ENCODE assay signal across 11 cellular contexts in the genomic region with DNA sequence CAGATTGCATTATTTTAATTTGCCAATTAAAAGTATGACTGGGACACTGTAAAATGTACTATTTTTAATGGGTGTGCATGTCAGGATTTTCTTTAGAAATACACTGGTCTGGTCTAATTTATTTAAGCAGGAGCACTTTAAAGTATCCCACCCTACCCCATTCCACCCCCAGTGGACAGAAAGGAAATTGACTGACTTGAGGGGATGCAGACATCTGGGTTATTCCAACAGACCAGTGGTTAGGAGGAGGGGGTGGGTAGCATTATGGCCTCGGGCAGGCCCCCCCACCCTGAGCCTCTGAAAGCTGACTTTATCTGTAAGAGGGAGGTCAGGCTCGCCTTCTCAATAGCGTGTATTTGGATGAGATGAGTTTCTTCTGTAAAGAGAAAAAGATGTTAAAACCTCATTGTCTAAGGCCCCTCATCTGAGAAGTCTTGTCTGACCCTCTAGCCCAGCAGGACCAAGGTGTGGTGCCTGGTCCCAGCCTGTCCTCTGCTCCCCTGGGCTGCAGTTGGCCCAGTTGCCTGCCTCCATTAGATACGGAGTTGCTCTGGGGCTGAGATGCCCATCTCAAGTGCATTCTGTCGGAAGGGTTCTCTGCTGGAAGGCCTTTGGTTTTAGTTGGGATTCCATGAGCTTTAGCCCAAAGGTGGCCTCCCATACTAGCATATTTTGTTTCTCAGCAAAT. TPM values are rescaled to one million over a fixed set of nuclear protein-coding genes. Genes with fewer than 3 reads are reported as not detected.
A peak's percentile ranks its signal among the peaks of the same experiment; 100 is the strongest.
DNase-seq lines count a peak whose midpoint lies in the region; ATAC-seq, FAIRE-seq and TF ChIP-seq lines count a peak whose summit lies in the region.
"Had no signal": no experiment of that assay in that cellular context is flagged by ENCODE, and none has a peak within 500 bp of the region (broad histone marks: within the 10 kb centered on the region; RNA-seq: fewer than 3 reads in every experiment).

No MANE protein-coding gene starts in this region.

- peak; percentile 35 for TF ChIP-seq CTCF in SK-N-SH (IDR thresholded peaks at IDR 0.05)
- TF ChIP-seq CTCF in bronchial epithelial cell (IDR thresholded peaks at IDR 0.05; ENCODE audit: insufficient read depth, low read length, severe bottlenecking): peak; percentile 1
- TF ChIP-seq CTCF in progenitor cell of endocrine pancreas (IDR thresholded peaks at IDR 0.05; ENCODE audit: unreplicated experiment): peak; percentile 32

- H3K27ac ChIP-seq in SK-N-SH (ENCODE audit: low read depth in 2 of 2, low read length in 1 of 2) (no peak overlapping the region), HUES48 (ENCODE audit: low read depth, low read length) (peak overlapping the region; percentile 21)
- H3K27ac ChIP-seq: dorsolateral prefrontal cortex, KMS-11 had no signal

- H3K27ac Mint-ChIP-seq in progenitor cell of endocrine pancreas: peak overlapping the region; percentile 78

- TF ChIP-seq EP300 in SK-N-SH (IDR thresholded peaks at IDR 0.05; ENCODE audit: borderline replicate concordance in 1 of 2, low read depth in 1 of 2, low read length in 1 of 2): no peak

- no peaks in the 10 kb centered on the region for H3K9me2 ChIP-seq in SK-N-SH

- TF ChIP-seq RAD21 in SK-N-SH (IDR thresholded peaks at IDR 0.05; ENCODE audit: low read length): no peak

- H3K4me3 Mint-ChIP-seq in progenitor cell of endocrine pancreas (ENCODE audit: low read depth): no peak overlapping the region

- no peaks in the 10 kb centered on the region for H3K9me3 ChIP-seq in SK-N-SH
- H3K9me3 ChIP-seq in HUES48 (ENCODE audit: control insufficient read depth, insufficient read depth, low read length): no peaks in the 10 kb centered on the region

- ATAC-seq in SK-N-SH treated with all-trans-retinoic acid at 6 μM for 48 hours (no peak), HG03342 (IDR thresholded peaks at IDR 0.05; ENCODE audit: unreplicated experiment) (no peak), HG02973 (IDR thresholded peaks at IDR 0.05; ENCODE audit: unreplicated experiment) (no peak)

- CTCF ChIA-PET in SK-N-SH (lab: Yijun Ruan, JAX): interaction anchor here (0.6 to 0.9 kb wide), 2 partner anchors 21 to 26 kb away, joined by 3 read pairs; no protein-coding TSS in a partner anchor

- no peak for FAIRE-seq in bronchial epithelial cell (lab: Jason Lieb, UNC)

- no peak overlapping the region for H2AFZ ChIP-seq in SK-N-SH (ENCODE audit: low read depth)

- POLR2A ChIA-PET in SK-N-SH (lab: Yijun Ruan, JAX): no interaction called here

- H3K4me3 ChIP-seq in SK-N-SH (ENCODE audit: low read depth in 2 of 2, low read length in 1 of 2) (no peak overlapping the region), HUES48 (ENCODE audit: low read depth, low read length) (no peak overlapping the region), bronchial epithelial cell (ENCODE audit: low read depth, low read length) (no peak overlapping the region)
- H3K4me3 ChIP-seq: dorsolateral prefrontal cortex had no signal

- no peaks in the 10 kb centered on the region for H3K27me3 Mint-ChIP-seq in progenitor cell of endocrine pancreas

- H3K4me1 ChIP-seq in SK-N-SH (ENCODE audit: control insufficient read depth in 1 of 2, insufficient read depth in 2 of 2, low read depth in 1 of 2, low read length in 1 of 2) (peaks cover 14 to 31% of the 10 kb centered on the region in 2 experiments), HUES48 (ENCODE audit: control insufficient read depth, insufficient read depth, low read length) (peaks cover 10% of the 10 kb centered on the region; the same call in 1 of the 2 replicates)

- no peaks in the 10 kb centered on the region for H3K9me3 Mint-ChIP-seq in progenitor cell of endocrine pancreas (ENCODE audit: low read depth)

- H3K9ac ChIP-seq in SK-N-SH (no peak overlapping the region), HUES48 (ENCODE audit: low read depth, low read length) (no peak overlapping the region)
- H3K9ac ChIP-seq: KMS-11 had no signal

- peaks cover 7% of the 10 kb centered on the region for H3F3A ChIP-seq in SK-N-SH (replicated peaks; ENCODE audit: insufficient read depth)

- H4K20me1 ChIP-seq in SK-N-SH (ENCODE audit: insufficient read depth): peaks cover 83% of the 10 kb centered on the region

- DNase-seq in SK-N-SH: peak; percentile 72
- no peak for DNase-seq in bronchial epithelial cell (ENCODE audit: low read depth)
- DNase-seq in progenitor cell of endocrine pancreas (ENCODE audit: low spot score, unreplicated experiment): no peak
- no peak for DNase-seq in GM19238 (ENCODE audit: insufficient read length, low spot score)
- DNase-seq: activated CD4-positive, alpha-beta T cell treated with anti-CD3 and anti-CD28 coated beads, Interleukin-2, amount 50 U/mL, for 48 hours had no signal

- H3K79me2 ChIP-seq in SK-N-SH (ENCODE audit: insufficient read depth): peaks cover 90% of the 10 kb centered on the region

- peaks cover 36% of the 10 kb centered on the region for H3K36me3 Mint-ChIP-seq in progenitor cell of endocrine pancreas (ENCODE audit: insufficient read depth)

- H3K36me3 ChIP-seq in SK-N-SH (replicated peaks in 1 of 2; ENCODE audit: control insufficient read depth in 1 of 2, insufficient read depth in 2 of 2, low read length in 1 of 2) (peaks cover 45 to 76% of the 10 kb centered on the region in 2 experiments), HUES48 (ENCODE audit: control insufficient read depth, insufficient read depth, low read length) (peaks cover 84% of the 10 kb centered on the region), bronchial epithelial cell (ENCODE audit: control insufficient read depth, insufficient read depth, low read length) (peaks cover 41% of the 10 kb centered on the region)

- no peak overlapping the region for H3K4me2 ChIP-seq in SK-N-SH
- H3K4me2 ChIP-seq: KMS-11 had no signal

- no peaks in the 10 kb centered on the region for H3K27me3 ChIP-seq in SK-N-SH (ENCODE audit: insufficient read depth)
- no peaks in the 10 kb centered on the region for H3K27me3 ChIP-seq in HUES48 (ENCODE audit: control insufficient read depth, insufficient read depth, low read length)
- no peaks in the 10 kb centered on the region for H3K27me3 ChIP-seq in bronchial epithelial cell (ENCODE audit: control insufficient read depth, insufficient read depth, low read length)
- H3K27me3 ChIP-seq: dorsolateral prefrontal cortex had no signal

- H3K4me1 Mint-ChIP-seq in progenitor cell of endocrine pancreas (ENCODE audit: low read depth): peaks cover 20% of the 10 kb centered on the region

- 89% methylated on average over 5 of the region's 5 CpGs for WGBS in SK-N-SH (ENCODE audit: low lambda C conversion rate)

TF ChIP-seq in SK-N-SH, 30 proteins besides CTCF, POLR2A, EP300 and RAD21:
- TF ChIP-seq ELF1 (IDR thresholded peaks at IDR 0.05): no peak
- TF ChIP-seq TAF1 (IDR thresholded peaks at IDR 0.05; ENCODE audit: borderline replicate concordance, low read depth, low read length): no peak

TF ChIP-seq in SK-N-SH treated with all-trans-retinoic acid at 6 μM for 48 hours, 23 proteins besides CTCF, POLR2A, EP300 and RAD21 (continues in another document):
- TF ChIP-seq, protein P1, sequence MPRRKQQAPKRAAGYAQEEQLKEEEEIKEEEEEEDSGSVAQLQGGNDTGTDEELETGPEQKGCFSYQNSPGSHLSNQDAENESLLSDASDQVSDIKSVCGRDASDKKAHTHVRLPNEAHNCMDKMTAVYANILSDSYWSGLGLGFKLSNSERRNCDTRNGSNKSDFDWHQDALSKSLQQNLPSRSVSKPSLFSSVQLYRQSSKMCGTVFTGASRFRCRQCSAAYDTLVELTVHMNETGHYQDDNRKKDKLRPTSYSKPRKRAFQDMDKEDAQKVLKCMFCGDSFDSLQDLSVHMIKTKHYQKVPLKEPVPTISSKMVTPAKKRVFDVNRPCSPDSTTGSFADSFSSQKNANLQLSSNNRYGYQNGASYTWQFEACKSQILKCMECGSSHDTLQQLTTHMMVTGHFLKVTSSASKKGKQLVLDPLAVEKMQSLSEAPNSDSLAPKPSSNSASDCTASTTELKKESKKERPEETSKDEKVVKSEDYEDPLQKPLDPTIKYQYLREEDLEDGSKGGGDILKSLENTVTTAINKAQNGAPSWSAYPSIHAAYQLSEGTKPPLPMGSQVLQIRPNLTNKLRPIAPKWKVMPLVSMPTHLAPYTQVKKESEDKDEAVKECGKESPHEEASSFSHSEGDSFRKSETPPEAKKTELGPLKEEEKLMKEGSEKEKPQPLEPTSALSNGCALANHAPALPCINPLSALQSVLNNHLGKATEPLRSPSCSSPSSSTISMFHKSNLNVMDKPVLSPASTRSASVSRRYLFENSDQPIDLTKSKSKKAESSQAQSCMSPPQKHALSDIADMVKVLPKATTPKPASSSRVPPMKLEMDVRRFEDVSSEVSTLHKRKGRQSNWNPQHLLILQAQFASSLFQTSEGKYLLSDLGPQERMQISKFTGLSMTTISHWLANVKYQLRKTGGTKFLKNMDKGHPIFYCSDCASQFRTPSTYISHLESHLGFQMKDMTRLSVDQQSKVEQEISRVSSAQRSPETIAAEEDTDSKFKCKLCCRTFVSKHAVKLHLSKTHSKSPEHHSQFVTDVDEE (CRISPR knock-in tag; IDR thresholded peaks at IDR 0.05): no peak
- TF ChIP-seq ZFP3 (CRISPR knock-in tag; IDR thresholded peaks at IDR 0.05) (no peak), OSR1 (CRISPR knock-in tag; IDR thresholded peaks at IDR 0.05) (no peak), ZNF8 (CRISPR knock-in tag; IDR thresholded peaks at IDR 0.05) (no peak), TCF4 (CRISPR knock-in tag; IDR thresholded peaks at IDR 0.05; ENCODE audit: borderline replicate concordance) (no peak)

RNA-seq across cellular contexts. Expression of gene HNRNPAB, which starts 4.4 kb away (rescaled TPM):
- polyA plus RNA-seq in SK-N-SH (2012; rRNA removed): 157 and 164 TPM in 2 replicates
- 179 and 207 TPM in 2 replicates for polyA plus RNA-seq in SK-N-SH (2012; cell fraction: cytosol; rRNA removed)
- polyA plus RNA-seq in SK-N-SH (2012; cell fraction: nucleus; rRNA removed): 80.9 and 111 TPM in 2 replicates
- total RNA-seq in bronchial epithelial cell (67.4 and 71.3 TPM in 2 replicates), progenitor cell of endocrine pancreas (214 and 223 TPM in 2 replicates)

RNA-seq across cellular contexts. Expression of gene GMCL2, which starts 21.5 kb away (rescaled TPM):
- not detected in 2 replicates for polyA plus RNA-seq in SK-N-SH (2012; rRNA removed)
- 0.01 TPM in 2 replicates for polyA plus RNA-seq in SK-N-SH (2012; cell fraction: cytosol; rRNA removed)
- not detected in 2 replicates for polyA plus RNA-seq in SK-N-SH (2012; cell fraction: nucleus; rRNA removed)
- total RNA-seq in bronchial epithelial cell: not detected in 2 replicates
- not detected in 2 replicates for total RNA-seq in progenitor cell of endocrine pancreas

RNA-seq across cellular contexts. Expression of gene PHYKPL, which starts 23.9 kb away (rescaled TPM):
- polyA plus RNA-seq in SK-N-SH (2012; rRNA removed): 46.8 and 61.3 TPM in 2 replicates
- polyA plus RNA-seq in SK-N-SH (2012; cell fraction: cytosol; rRNA removed): 18.4 and 23.3 TPM in 2 replicates
- 262 and 272 TPM in 2 replicates for polyA plus RNA-seq in SK-N-SH (2012; cell fraction: nucleus; rRNA removed)
- total RNA-seq in bronchial epithelial cell: 29.2 and 40.6 TPM in 2 replicates
- total RNA-seq in progenitor cell of endocrine pancreas: 113 and 123 TPM in 2 replicates

RNA-seq across cellular contexts. Expression of gene NHP2, which starts 55.0 kb away (rescaled TPM):
- polyA plus RNA-seq in SK-N-SH (2012; rRNA removed): 313 and 455 TPM in 2 replicates
- polyA plus RNA-seq in SK-N-SH (2012; cell fraction: cytosol; rRNA removed): 325 and 409 TPM in 2 replicates
- polyA plus RNA-seq in SK-N-SH (2012; cell fraction: nucleus; rRNA removed): 134 and 156 TPM in 2 replicates
- total RNA-seq in bronchial epithelial cell: 133 and 161 TPM in 2 replicates
- total RNA-seq in progenitor cell of endocrine pancreas: 114 and 119 TPM in 2 replicates
